In the genomic region with DNA sequence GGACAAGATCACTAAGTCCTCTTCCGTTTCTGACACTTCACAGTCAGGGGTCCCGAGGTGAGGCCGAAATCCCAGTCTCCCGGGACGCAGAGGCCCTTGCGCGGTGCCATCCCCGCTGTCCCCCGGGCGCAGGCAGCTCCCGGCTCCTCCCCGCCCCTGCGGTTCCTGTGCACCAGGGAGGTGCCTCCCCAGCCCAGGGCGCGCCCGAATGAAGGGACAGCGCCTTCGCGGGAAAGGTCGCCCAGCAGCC, we compare ENCODE assay signal across 8 cellular contexts. TPM values are rescaled to one million over a fixed set of nuclear protein-coding genes. Genes with fewer than 3 reads are reported as not detected.
DNase-seq lines count a peak whose midpoint lies in the region; ATAC-seq and TF ChIP-seq lines count a peak whose summit lies in the region.

No MANE protein-coding gene starts in this region.

- CTCF ChIA-PET in activated B cell treated with CpG ODN at 0.5 μM for 24 hours (lab: Charles Lee) = interaction anchor here (2.4 kb wide), 1 partner anchor 10 kb away, joined by 8 read pairs; no protein-coding TSS in a partner anchor

- DNase-seq in ACHN (peak; percentile 39), activated B cell treated with CpG ODN at 0.5 μM for 24 hours (no peak), foreskin keratinocyte (no peak), progenitor cell of endocrine pancreas (ENCODE audit: low spot score, unreplicated experiment) (no peak), inferior parietal cortex (ENCODE audit: extremely low spot score) (no peak)

- H3K36me3 Mint-ChIP-seq in activated B cell treated with CpG ODN at 0.5 μM for 24 hours (ENCODE audit: low read depth) = peaks cover 13% of the 10 kb centered on the region
- H3K36me3 Mint-ChIP-seq in progenitor cell of endocrine pancreas (ENCODE audit: insufficient read depth) = peaks cover 2% of the 10 kb centered on the region

- H3K4me1 Mint-ChIP-seq in activated B cell treated with CpG ODN at 0.5 μM for 24 hours (peaks cover 24% of the 10 kb centered on the region), progenitor cell of endocrine pancreas (ENCODE audit: low read depth) (peaks cover 18% of the 10 kb centered on the region)

- no peaks in the 10 kb centered on the region for H3K9me3 Mint-ChIP-seq in activated B cell treated with CpG ODN at 0.5 μM for 24 hours
- no peaks in the 10 kb centered on the region for H3K9me3 Mint-ChIP-seq in progenitor cell of endocrine pancreas (ENCODE audit: low read depth)

- ATAC-seq in GM18861 (IDR thresholded peaks at IDR 0.05; ENCODE audit: unreplicated experiment) (peak; percentile 38), HG03378 (IDR thresholded peaks at IDR 0.05; ENCODE audit: unreplicated experiment) (peak; percentile 46), activated B cell treated with CpG ODN at 0.5 μM for 24 hours (ENCODE audit: low read depth) (no peak), foreskin keratinocyte (peak; percentile 63), HG03354 (IDR thresholded peaks at IDR 0.05; ENCODE audit: poor library complexity, severe bottlenecking, unreplicated experiment) (no peak)

- H3K4me3 Mint-ChIP-seq in activated B cell treated with CpG ODN at 0.5 μM for 24 hours (peak overlapping the region; percentile 85), progenitor cell of endocrine pancreas (ENCODE audit: low read depth) (peak overlapping the region; percentile 86)

- in situ Hi-C loops in ACHN (cut with HindIII; ENCODE audit: low pct_ligation_motif_present, low pct_unique_long_range_greater_than_20kb, low sequenced_read_pairs) = no loop called here

- intact Hi-C loops in activated B cell treated with CpG ODN at 0.5 μM for 24 hours (cut with micrococcal nuclease) = loop anchor here (5.0 to 10.0 kb wide), 3 partner anchors 1136 to 1501 kb away; partner anchors contain the start of gene RNF38

- TF ChIP-seq CTCF in activated B cell treated with CpG ODN at 0.5 μM for 24 hours (IDR thresholded peaks at IDR 0.05) = no peak
- TF ChIP-seq CTCF in foreskin keratinocyte (conservative IDR thresholded peaks at IDR 0.05) = no peak
- no peak for TF ChIP-seq CTCF in progenitor cell of endocrine pancreas (IDR thresholded peaks at IDR 0.05; ENCODE audit: unreplicated experiment)

- POLR2A ChIA-PET in activated B cell treated with CpG ODN at 0.5 μM for 24 hours (lab: Charles Lee) = interaction anchor here (1.1 to 1.5 kb wide), 4 partner anchors 20 to 311 kb away, joined by 3 to 8 read pairs (median 4); partner anchors contain the start of genes DCAF10, EXOSC3 and TOMM5

- H3K27me3 Mint-ChIP-seq in activated B cell treated with CpG ODN at 0.5 μM for 24 hours (no peaks in the 10 kb centered on the region), progenitor cell of endocrine pancreas (no peaks in the 10 kb centered on the region)

- peak overlapping the region; percentile 7 for H3K27ac ChIP-seq in foreskin keratinocyte

- no peaks in the 10 kb centered on the region for H3K27me3 ChIP-seq in foreskin keratinocyte

- H3K4me1 ChIP-seq in foreskin keratinocyte = peaks cover 9% of the 10 kb centered on the region

- H3K27ac Mint-ChIP-seq in activated B cell treated with CpG ODN at 0.5 μM for 24 hours = peak overlapping the region; percentile 57
- peak overlapping the region; percentile 90 for H3K27ac Mint-ChIP-seq in progenitor cell of endocrine pancreas

RNA-seq across cellular contexts. Expression of gene SLC25A51, which starts 0.4 kb away (rescaled TPM):
- total RNA-seq in activated B cell treated with CpG ODN at 0.5 μM for 24 hours (30.5 and 33.9 TPM in 2 replicates), foreskin keratinocyte (31.1 and 31.8 TPM in 2 replicates), progenitor cell of endocrine pancreas (29.1 and 32.5 TPM in 2 replicates)
- 7.8 and 9.1 TPM in 2 replicates for polyA plus RNA-seq in foreskin keratinocyte

Comparison
In these comparisons a context has a peak if more than half of its experiments do, and no peak if none do; other contexts are left out.
1. ATAC-seq: peak in GM18861 (single experiment), HG03378 (single experiment) and foreskin keratinocyte (single experiment); none in activated B cell treated with CpG ODN at 0.5 μM for 24 hours (single experiment) and HG03354 (single experiment).